8 cellular contexts compared by ENCODE assay signal in genomic region chr14:103520657-103521437, GRCh38. TPM values are rescaled to one million over a fixed set of nuclear protein-coding genes. Genes with fewer than 3 reads are reported as not detected.
A peak's percentile ranks its signal among the peaks of the same experiment; 100 is the strongest.
DNase-seq lines count a peak whose midpoint lies in the region; ATAC-seq and TF ChIP-seq lines count a peak whose summit lies in the region.

No MANE protein-coding gene starts in this region.

- H3K27me3 ChIP-seq in Karpas-422 (ENCODE audit: low read length), result no peaks in the 10 kb centered on the region
- H3K27me3 ChIP-seq in parathyroid adenoma (ENCODE audit: control insufficient read depth, insufficient read depth, low read length), result no peaks in the 10 kb centered on the region

- H4K20me1 ChIP-seq in Karpas-422 (ENCODE audit: insufficient read depth, low read depth, low read length), result no peaks in the 10 kb centered on the region

- peak overlapping the region; percentile 62 for H3K27ac ChIP-seq in Karpas-422 (ENCODE audit: low read length)
- H3K27ac ChIP-seq in parathyroid adenoma, result peak overlapping the region; percentile 95
- peak overlapping the region; percentile 53 for H3K27ac ChIP-seq in urinary bladder (ENCODE audit: low read depth)

- peak; percentile 60 for ATAC-seq in Right ventricle myocardium superior (ENCODE audit: poor library complexity)
- ATAC-seq in HG03135 (IDR thresholded peaks at IDR 0.05; ENCODE audit: unreplicated experiment), result no peak

- H3K9me3 ChIP-seq in Karpas-422 (ENCODE audit: low read length) (no peaks in the 10 kb centered on the region), parathyroid adenoma (ENCODE audit: control insufficient read depth, low read length) (no peaks in the 10 kb centered on the region)

- H3K9me2 ChIP-seq in Karpas-422 (replicated peaks; ENCODE audit: insufficient read depth, low read length), result no peaks in the 10 kb centered on the region

- intact Hi-C loops in Right ventricle myocardium superior (cut with DNase I), result no loop called here

- H3K4me1 ChIP-seq in Karpas-422 (ENCODE audit: low read length) (peaks cover 44% of the 10 kb centered on the region), parathyroid adenoma (peaks cover 27% of the 10 kb centered on the region), urinary bladder (ENCODE audit: insufficient read depth) (no peaks in the 10 kb centered on the region)

- peaks cover 9% of the 10 kb centered on the region for H3K4me1 Mint-ChIP-seq in activated naive CD8-positive, alpha-beta T cell (ENCODE audit: low read depth)

- H2AFZ ChIP-seq in Karpas-422 (ENCODE audit: low read length) (peak overlapping the region; percentile 54; the same call in 1 of the 2 replicates), parathyroid adenoma (peak overlapping the region; percentile 81)

- no peak overlapping the region for H3K27ac Mint-ChIP-seq in activated naive CD8-positive, alpha-beta T cell

- no peaks in the 10 kb centered on the region for H3K36me3 Mint-ChIP-seq in activated naive CD8-positive, alpha-beta T cell

- WGBS in urinary bladder, result 3% methylated on average over 62 of the region's 66 CpGs

- no peaks in the 10 kb centered on the region for H3K27me3 Mint-ChIP-seq in activated naive CD8-positive, alpha-beta T cell

- H3K36me3 ChIP-seq in Karpas-422 (ENCODE audit: insufficient read depth, low read length) (no peaks in the 10 kb centered on the region), parathyroid adenoma (ENCODE audit: control insufficient read depth, insufficient read depth, low read length) (no peaks in the 10 kb centered on the region), urinary bladder (ENCODE audit: insufficient read depth) (no peaks in the 10 kb centered on the region)

- peak overlapping the region; percentile 13 for H3K4me3 Mint-ChIP-seq in activated naive CD8-positive, alpha-beta T cell

- H3K9ac ChIP-seq in Karpas-422 (ENCODE audit: low read length) (peak overlapping the region; percentile 71), parathyroid adenoma (peak overlapping the region; percentile 48)

- H3K79me2 ChIP-seq in Karpas-422 (ENCODE audit: low read length), result no peaks in the 10 kb centered on the region
- H3K79me2 ChIP-seq in parathyroid adenoma, result no peaks in the 10 kb centered on the region

- H3K4me2 ChIP-seq in Karpas-422 (ENCODE audit: low read depth, low read length, poor library complexity, severe bottlenecking), result peak overlapping the region; percentile 79
- H3K4me2 ChIP-seq in parathyroid adenoma (ENCODE audit: low read length), result peak overlapping the region; percentile 84

- DNase-seq in GM03348 (ENCODE audit: low spot score) (peak; percentile 89), Karpas-422 (peak; percentile 94), SK-N-DZ (ENCODE audit: low spot score) (peak; percentile 74), Right ventricle myocardium superior (peak; percentile 92)

- H3K4me3 ChIP-seq in Karpas-422 (ENCODE audit: low read length) (peak overlapping the region; percentile 69), parathyroid adenoma (ENCODE audit: low read depth, low read length) (peak overlapping the region; percentile 74), urinary bladder (ENCODE audit: low read depth, low read length) (peak overlapping the region; percentile 58)

- H3K9me3 Mint-ChIP-seq in activated naive CD8-positive, alpha-beta T cell (ENCODE audit: low read depth), result no peaks in the 10 kb centered on the region

- peak; percentile 71 for TF ChIP-seq CTCF in parathyroid adenoma (IDR thresholded peaks at IDR 0.05)

RNA-seq across cellular contexts. Expression of gene CKB, which starts 1.8 kb away (rescaled TPM):
- 30.4 and 55.2 TPM in 2 replicates for total RNA-seq in Karpas-422 (2014; rRNA removed; shearing (Covaris generic); ENCODE audit: low replicate concordance)
- polyA plus RNA-seq in SK-N-DZ (2014; cell fraction: cytosol; rRNA removed), result 292 and 306 TPM in 2 replicates
- polyA plus RNA-seq in SK-N-DZ (2014; cell fraction: nucleus; rRNA removed), result 803 and 868 TPM in 2 replicates
- 702 TPM for total RNA-seq in Right ventricle myocardium superior
- total RNA-seq in urinary bladder, result 121 TPM
- polyA plus RNA-seq in urinary bladder, result 1,521 TPM

RNA-seq across cellular contexts. Expression of gene TRMT61A, which starts 8.1 kb away (rescaled TPM):
- total RNA-seq in Karpas-422 (2014; rRNA removed; shearing (Covaris generic); ENCODE audit: low replicate concordance), result 8.0 and 30.8 TPM in 2 replicates
- 11.0 and 13.1 TPM in 2 replicates for polyA plus RNA-seq in SK-N-DZ (2014; cell fraction: cytosol; rRNA removed)
- polyA plus RNA-seq in SK-N-DZ (2014; cell fraction: nucleus; rRNA removed), result 10.7 and 13.8 TPM in 2 replicates
- 5.0 TPM for total RNA-seq in Right ventricle myocardium superior
- 5.7 TPM for total RNA-seq in urinary bladder
- polyA plus RNA-seq in urinary bladder, result 35.0 TPM

RNA-seq across cellular contexts. Expression of gene BAG5, which starts 41.6 kb away (rescaled TPM):
- total RNA-seq in Karpas-422 (2014; rRNA removed; shearing (Covaris generic); ENCODE audit: low replicate concordance), result 23.1 and 32.6 TPM in 2 replicates
- polyA plus RNA-seq in SK-N-DZ (2014; cell fraction: cytosol; rRNA removed), result 10.6 and 12.5 TPM in 2 replicates
- 6.9 and 7.6 TPM in 2 replicates for polyA plus RNA-seq in SK-N-DZ (2014; cell fraction: nucleus; rRNA removed)
- total RNA-seq in Right ventricle myocardium superior (14.3 TPM), urinary bladder (29.8 TPM)
- 18.1 TPM for polyA plus RNA-seq in urinary bladder

RNA-seq across cellular contexts. Expression of gene COA8, which starts 41.9 kb away (rescaled TPM):
- 62.9 and 63.5 TPM in 2 replicates for total RNA-seq in Karpas-422 (2014; rRNA removed; shearing (Covaris generic); ENCODE audit: low replicate concordance)
- polyA plus RNA-seq in SK-N-DZ (2014; cell fraction: cytosol; rRNA removed), result 12.2 and 20.0 TPM in 2 replicates
- 3.6 and 11.8 TPM in 2 replicates for polyA plus RNA-seq in SK-N-DZ (2014; cell fraction: nucleus; rRNA removed)
- total RNA-seq in Right ventricle myocardium superior, result 60.6 TPM
- 37.0 TPM for total RNA-seq in urinary bladder
- 52.4 TPM for polyA plus RNA-seq in urinary bladder
